23 cellular contexts compared by ENCODE assay signal in the genomic region with DNA sequence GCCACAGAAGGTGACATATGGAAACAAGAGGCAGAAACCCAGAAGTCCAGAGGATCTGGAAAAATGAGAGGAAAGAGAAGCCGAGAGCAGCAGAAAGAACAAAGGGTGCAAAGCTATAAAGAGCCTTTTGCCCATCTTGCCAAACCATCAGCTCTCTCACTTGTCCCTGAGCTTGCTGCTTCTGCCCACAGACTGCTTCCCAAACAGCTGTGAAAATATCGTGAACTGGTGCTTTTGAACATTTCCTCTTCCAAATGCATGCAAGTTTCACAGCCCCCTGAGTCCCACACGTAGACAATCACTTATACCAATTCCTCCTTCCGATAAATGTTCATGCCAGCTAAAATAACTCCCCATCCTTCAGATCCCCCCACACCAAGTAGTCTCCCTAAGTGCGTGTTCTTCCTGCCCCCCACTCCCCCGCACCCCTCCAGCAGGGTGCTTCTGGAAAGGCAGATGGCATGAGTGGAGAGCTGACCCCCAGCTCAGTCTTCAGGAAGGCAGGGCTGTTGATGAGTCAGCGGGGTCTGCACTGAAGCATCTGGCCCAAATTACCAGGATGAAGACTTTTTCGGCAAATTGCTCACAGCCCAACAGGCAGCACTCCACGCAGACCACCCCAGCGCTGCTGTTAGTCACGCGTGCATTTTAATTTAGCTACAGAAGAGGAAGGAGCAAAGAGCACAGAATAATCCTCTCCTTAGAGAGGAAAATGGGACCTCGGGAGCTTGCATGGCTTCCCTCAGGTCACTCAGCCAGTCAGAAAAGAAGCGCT.
DNase-seq lines count a peak whose midpoint lies in the region; FAIRE-seq and TF ChIP-seq lines count a peak whose summit lies in the region.
"Had no signal": no experiment of that assay in that cellular context is flagged by ENCODE, and none has a peak within 500 bp of the region (broad histone marks: within the 10 kb centered on the region; RNA-seq: fewer than 3 reads in every experiment).

No MANE protein-coding gene starts in this region.

- no peak overlapping the region for H3K4ac ChIP-seq in H1 (replicated peaks; ENCODE audit: insufficient read length, low read depth, low read length)

- peaks cover 19% of the 10 kb centered on the region for H3K27me3 Mint-ChIP-seq in neural progenitor cell (ENCODE audit: insufficient read depth, low read depth)
- H3K27me3 Mint-ChIP-seq in activated T-helper 1 cell treated with anti-CD3 and anti-CD28 coated beads, Interleukin-12 subunit alpha, Interleukin-12 subunit beta, Interleukin-2, Interleukin-4 antibody, amounts not matched to agents 30 ng/mL and 10 ng/mL and 1 ng/mL, durations not matched to agents 14 hours and 24 hours and 36 hours (ENCODE audit: insufficient read depth): peaks cover 21% of the 10 kb centered on the region
- H3K27me3 Mint-ChIP-seq in activated CD4-positive, alpha-beta memory T cell treated with anti-CD3 and anti-CD28 coated beads, Interleukin-2, amount 10 ng/mL, durations not matched to agents 7 days and 5 days: peaks cover 22% of the 10 kb centered on the region

- H3K27ac Mint-ChIP-seq in neural progenitor cell: peak overlapping the region; percentile 79
- no peak overlapping the region for H3K27ac Mint-ChIP-seq in activated T-helper 1 cell treated with anti-CD3 and anti-CD28 coated beads, Interleukin-12 subunit alpha, Interleukin-12 subunit beta, Interleukin-2, Interleukin-4 antibody, amounts not matched to agents 30 ng/mL and 10 ng/mL and 1 ng/mL, durations not matched to agents 14 hours and 24 hours and 36 hours
- H3K27ac Mint-ChIP-seq in activated CD4-positive, alpha-beta memory T cell treated with anti-CD3 and anti-CD28 coated beads, Interleukin-2, amount 10 ng/mL, durations not matched to agents 7 days and 5 days: no peak overlapping the region
- H3K27ac Mint-ChIP-seq: activated B cell treated with CpG ODN at 0.5 μM for 24 hours; activated CD8-positive, alpha-beta T cell treated with anti-CD3 and anti-CD28 coated beads, Interleukin-2, amount 10 ng/mL, durations not matched to agents 7 days and 5 days; activated naive CD4-positive, alpha-beta T cell treated with anti-CD3 and anti-CD28 coated beads, Interleukin-2, amount 50 U/mL, for 24 hours; activated T-cell treated with anti-CD3 and anti-CD28 coated beads, Interleukin-2, amount 50 U/mL, for 24 hours; effector memory CD8-positive, alpha-beta T cell; T-helper 2 cell treated with Interferon-gamma antibody and Interleukin-4, amounts not matched to agents 5 μg/mL and 100 μg/mL, for 36 hours had no signal

- H3K4me1 Mint-ChIP-seq in neural progenitor cell: peaks cover 49% of the 10 kb centered on the region
- H3K4me1 Mint-ChIP-seq in activated T-helper 1 cell treated with anti-CD3 and anti-CD28 coated beads, Interleukin-12 subunit alpha, Interleukin-12 subunit beta, Interleukin-2, Interleukin-4 antibody, amounts not matched to agents 30 ng/mL and 10 ng/mL and 1 ng/mL, durations not matched to agents 14 hours and 24 hours and 36 hours (ENCODE audit: low read depth): peaks cover 5% of the 10 kb centered on the region
- H3K4me1 Mint-ChIP-seq in activated CD4-positive, alpha-beta memory T cell treated with anti-CD3 and anti-CD28 coated beads, Interleukin-2, amount 10 ng/mL, durations not matched to agents 7 days and 5 days: peaks cover 18% of the 10 kb centered on the region

- H2AFZ ChIP-seq in H1 (ENCODE audit: low read length): no peak overlapping the region
- H2AFZ ChIP-seq in neural progenitor cell (replicated peaks): no peak overlapping the region
- no peak overlapping the region for H2AFZ ChIP-seq in osteoblast (ENCODE audit: low read length)

- peaks cover 0 to 11% (median 0%) of the 10 kb centered on the region in 4 experiments; a peak in 4 of 7 replicates for H3K27me3 ChIP-seq in H1 (replicated peaks in 1 of 4; ENCODE audit: control insufficient read depth in 3 of 4, extremely low read depth in 1 of 4, insufficient read depth in 3 of 4, low read length in 3 of 4)
- peaks cover 16% of the 10 kb centered on the region for H3K27me3 ChIP-seq in neural progenitor cell
- H3K27me3 ChIP-seq in osteoblast (ENCODE audit: insufficient read depth, low read length): no peaks in the 10 kb centered on the region
- H3K27me3 ChIP-seq: Peyer's patch had no signal

- no peak overlapping the region for H4K8ac ChIP-seq in H1 (ENCODE audit: extremely low read depth, insufficient read depth, low read length)

- DNase-seq in AG04449 (ENCODE audit: low read depth, low spot score) (no peak), LHCN-M2 (ENCODE audit: low read depth) (peak; percentile 51), H1 (ENCODE audit: low read depth in 1 of 2, low spot score in 2 of 2) (no peak), neural progenitor cell (ENCODE audit: low spot score) (no peak), osteoblast (ENCODE audit: insufficient read length, low spot score, missing footprints) (no peak), NCI-H1105 (lab: John Stamatoyannopoulos, UW) (no peak)
- no peak for DNase-seq in activated T-helper 1 cell treated with anti-CD3 and anti-CD28 coated beads, Interleukin-12 subunit alpha, Interleukin-12 subunit beta, Interleukin-2, Interleukin-4 antibody, amounts not matched to agents 30 ng/mL and 10 ng/mL and 1 ng/mL, durations not matched to agents 14 hours and 24 hours and 36 hours (ENCODE audit: low spot score)
- DNase-seq in activated CD4-positive, alpha-beta memory T cell treated with anti-CD3 and anti-CD28 coated beads, Interleukin-2, amount 10 ng/mL, durations not matched to agents 7 days and 5 days: no peak
- DNase-seq: activated B cell treated with CpG ODN at 0.5 μM for 24 hours; activated CD8-positive, alpha-beta T cell treated with anti-CD3 and anti-CD28 coated beads, Interleukin-2, amount 10 ng/mL, durations not matched to agents 7 days and 5 days; activated T-cell treated with anti-CD3 and anti-CD28 coated beads, Interleukin-2, amount 50 U/mL, for 24 hours; effector memory CD8-positive, alpha-beta T cell; esophagus squamous epithelium; H9; Kasumi-1; midbrain; NCI-H2107; Peyer's patch; psoas muscle had no signal

- peaks cover 26% of the 10 kb centered on the region for H3F3A ChIP-seq in neural progenitor cell (ENCODE audit: low read depth)

- H2BK20ac ChIP-seq in H1 (ENCODE audit: low read length): 0 out of 2 replicates have a peak overlapping the region, but pooled peaks have one; percentile 82

- H4K91ac ChIP-seq in H1 (replicated peaks; ENCODE audit: insufficient read length, low read length): no peak overlapping the region

- H3K23ac ChIP-seq in H1 (ENCODE audit: insufficient read length): no peak overlapping the region

- H3K27ac ChIP-seq in H1 (ENCODE audit: low read depth, low read length) (no peak overlapping the region), neural progenitor cell (no peak overlapping the region), osteoblast (ENCODE audit: low read depth, low read length) (no peak overlapping the region)
- H3K27ac ChIP-seq: A549, C4-2B, esophagus squamous epithelium, Peyer's patch, psoas muscle had no signal

- H3K18ac ChIP-seq in H1 (ENCODE audit: extremely low read depth, low read length): peak overlapping the region; percentile 24; the same call in 1 of the 2 replicates

- no peaks in the 10 kb centered on the region for H3K36me3 ChIP-seq in H1 (ENCODE audit: control insufficient read depth in 2 of 4, insufficient read depth in 4 of 4, low read length in 3 of 4)
- no peaks in the 10 kb centered on the region for H3K36me3 ChIP-seq in neural progenitor cell
- H3K36me3 ChIP-seq in osteoblast (ENCODE audit: insufficient read depth, low read length): no peaks in the 10 kb centered on the region
- H3K36me3 ChIP-seq: esophagus squamous epithelium, Peyer's patch had no signal

- no peak overlapping the region for H2BK15ac ChIP-seq in H1 (ENCODE audit: low read length)

- no peak for TF ChIP-seq EP300 in H1 (IDR thresholded peaks at IDR 0.05; ENCODE audit: borderline replicate concordance in 1 of 2, low read depth in 2 of 2, low read length in 2 of 2)

- no peak for FAIRE-seq in H1 (lab: Jason Lieb, UNC)
- FAIRE-seq: A549 had no signal

- no peak overlapping the region for H2BK120ac ChIP-seq in H1 (replicated peaks; ENCODE audit: low read depth, low read length)

- H3K79me2 ChIP-seq in H1 (ENCODE audit: control insufficient read depth in 1 of 2, insufficient read depth in 2 of 2, low read length in 2 of 2) (no peaks in the 10 kb centered on the region), neural progenitor cell (ENCODE audit: low read depth) (no peaks in the 10 kb centered on the region), osteoblast (ENCODE audit: insufficient read depth, low read length) (no peaks in the 10 kb centered on the region)

- peak overlapping the region; percentile 72; the same call in 1 of the 2 replicates for H2BK12ac ChIP-seq in H1 (ENCODE audit: low read depth, low read length)

- TF ChIP-seq RAD21 in H1 (IDR thresholded peaks at IDR 0.05 in 1 of 2, conservative IDR thresholded peaks at IDR 0.05 in 1 of 2; ENCODE audit: low read depth in 2 of 2, low read length in 2 of 2): no peak

- no peak for TF ChIP-seq CTCF in AG04449 (IDR thresholded peaks at IDR 0.05; ENCODE audit: insufficient read depth, low read length, missing control alignments)
- no peak for TF ChIP-seq CTCF in H1 (IDR thresholded peaks at IDR 0.05; ENCODE audit: control extremely low read depth in 1 of 3, insufficient read depth in 1 of 3, low read depth in 1 of 3, low read length in 3 of 3)
- TF ChIP-seq CTCF in neural progenitor cell (IDR thresholded peaks at IDR 0.05): no peak
- TF ChIP-seq CTCF in osteoblast (IDR thresholded peaks at IDR 0.05; ENCODE audit: extremely low read depth, low read depth, low read length): no peak

- H3K23me2 ChIP-seq in H1 (ENCODE audit: low read depth, low read length): peaks cover 6% of the 10 kb centered on the region; the same call in 1 of the 2 replicates

- no peaks in the 10 kb centered on the region for H3K36me3 Mint-ChIP-seq in neural progenitor cell
- no peaks in the 10 kb centered on the region for H3K36me3 Mint-ChIP-seq in activated T-helper 1 cell treated with anti-CD3 and anti-CD28 coated beads, Interleukin-12 subunit alpha, Interleukin-12 subunit beta, Interleukin-2, Interleukin-4 antibody, amounts not matched to agents 30 ng/mL and 10 ng/mL and 1 ng/mL, durations not matched to agents 14 hours and 24 hours and 36 hours (ENCODE audit: low read depth)
- no peaks in the 10 kb centered on the region for H3K36me3 Mint-ChIP-seq in activated CD4-positive, alpha-beta memory T cell treated with anti-CD3 and anti-CD28 coated beads, Interleukin-2, amount 10 ng/mL, durations not matched to agents 7 days and 5 days (ENCODE audit: low read depth)
- H3K36me3 Mint-ChIP-seq: activated naive CD4-positive, alpha-beta T cell treated with anti-CD3 and anti-CD28 coated beads, Interleukin-2, amount 50 U/mL, for 24 hours had no signal

- no peaks in the 10 kb centered on the region for H3K79me1 ChIP-seq in H1 (ENCODE audit: low read depth, low read length)

- H4K20me1 ChIP-seq in H1 (replicated peaks in 1 of 2; ENCODE audit: control insufficient read depth in 1 of 2, insufficient read depth in 2 of 2, low read length in 2 of 2) (no peaks in the 10 kb centered on the region), neural progenitor cell (ENCODE audit: low read depth) (no peaks in the 10 kb centered on the region), osteoblast (ENCODE audit: insufficient read depth, low read length) (no peaks in the 10 kb centered on the region)

- 78% methylated on average over 13 of the region's 14 CpGs; no CpG with 5 or more reads in 1 of the 2 experiments for WGBS in H1 (ENCODE audit: extremely low coverage in 1 of 2, insufficient coverage in 1 of 2, insufficient read length in 1 of 2, insufficient replicate concordance in 2 of 2, low coverage in 1 of 2, low lambda C conversion rate in 2 of 2, missing lambda C conversion rate in 1 of 2), 2 experiments

- H3K4me3 ChIP-seq in AG04449 (ENCODE audit: low read depth, low read length) (peak overlapping the region; percentile 6; the same call in 1 of the 2 replicates), H1 (ENCODE audit: extremely low read depth in 1 of 4, insufficient read depth in 2 of 4, low read depth in 3 of 4, low read length in 4 of 4) (no peak overlapping the region), neural progenitor cell (no peak overlapping the region), osteoblast (ENCODE audit: insufficient read depth, low read length) (no peak overlapping the region)
- H3K4me3 ChIP-seq: A549, esophagus squamous epithelium, Peyer's patch, psoas muscle had no signal

- no peak for TF ChIP-seq POLR2A in H1 (IDR thresholded peaks at IDR 0.05; ENCODE audit: control extremely low read depth in 1 of 2, low read depth in 2 of 2, low read length in 2 of 2)

- no peaks in the 10 kb centered on the region for H3K9me3 Mint-ChIP-seq in neural progenitor cell
- H3K9me3 Mint-ChIP-seq in activated T-helper 1 cell treated with anti-CD3 and anti-CD28 coated beads, Interleukin-12 subunit alpha, Interleukin-12 subunit beta, Interleukin-2, Interleukin-4 antibody, amounts not matched to agents 30 ng/mL and 10 ng/mL and 1 ng/mL, durations not matched to agents 14 hours and 24 hours and 36 hours: no peaks in the 10 kb centered on the region
- H3K9me3 Mint-ChIP-seq in activated CD4-positive, alpha-beta memory T cell treated with anti-CD3 and anti-CD28 coated beads, Interleukin-2, amount 10 ng/mL, durations not matched to agents 7 days and 5 days: no peaks in the 10 kb centered on the region
- H3K9me3 Mint-ChIP-seq: activated B cell treated with CpG ODN at 0.5 μM for 24 hours; activated naive CD4-positive, alpha-beta T cell treated with anti-CD3 and anti-CD28 coated beads, Interleukin-2, amount 50 U/mL, for 24 hours; activated T-cell treated with anti-CD3 and anti-CD28 coated beads, Interleukin-2, amount 50 U/mL, for 24 hours; effector memory CD8-positive, alpha-beta T cell; H9; T-helper 2 cell treated with Interferon-gamma antibody and Interleukin-4, amounts not matched to agents 5 μg/mL and 100 μg/mL, for 36 hours had no signal

- H3K4me1 ChIP-seq in H1 (replicated peaks in 1 of 4; ENCODE audit: control insufficient read depth in 3 of 4, insufficient read depth in 4 of 4, low read length in 3 of 4) (peaks cover 6 to 27% (median 20%) of the 10 kb centered on the region in 4 experiments), neural progenitor cell (peaks cover 29% of the 10 kb centered on the region), osteoblast (ENCODE audit: insufficient read depth, low read length) (peaks cover 5% of the 10 kb centered on the region)
- H3K4me1 ChIP-seq: A549, psoas muscle had no signal

- CTCF ChIA-PET in AG04449 (lab: Yijun Ruan, JAX): interaction anchor here (0.8 to 7.5 kb wide), 16 partner anchors 7 to 561 kb away, joined by 3 to 146 read pairs (median 6); no protein-coding TSS in a partner anchor
- CTCF ChIA-PET in H1 (lab: Charles Lee; ENCODE audit: partially characterized antibody): interaction anchor here (0.6 to 8.5 kb wide), 28 partner anchors 10 to 548 kb away, joined by 3 to 112 read pairs (median 4); a partner anchor contains a TSS
- CTCF ChIA-PET in activated CD4-positive, alpha-beta memory T cell treated with anti-CD3 and anti-CD28 coated beads, Interleukin-2, amount 10 ng/mL, durations not matched to agents 7 days and 5 days (lab: Charles Lee): interaction anchor here (0.7 to 6.3 kb wide), 6 partner anchors 10 to 541 kb away, joined by 3 to 58 read pairs (median 13); no protein-coding TSS in a partner anchor

- POLR2A ChIA-PET in AG04449 (lab: Yijun Ruan, JAX): interaction anchor here (0.7 to 1.3 kb wide), 3 partner anchors 9 to 322 kb away, joined by 3 read pairs; no protein-coding TSS in a partner anchor
- POLR2A ChIA-PET in H1 (lab: Charles Lee; ENCODE audit: partially characterized antibody): no interaction called here
- POLR2A ChIA-PET in activated CD4-positive, alpha-beta memory T cell treated with anti-CD3 and anti-CD28 coated beads, Interleukin-2, amount 10 ng/mL, durations not matched to agents 7 days and 5 days (lab: Charles Lee): no interaction called here

- no peak overlapping the region for H3K9ac ChIP-seq in H1 (replicated peaks in 1 of 4; ENCODE audit: extremely low read depth in 1 of 4, low read depth in 3 of 4, low read length in 3 of 4)
- H3K9ac ChIP-seq in neural progenitor cell: no peak overlapping the region

- no peak overlapping the region for H3K14ac ChIP-seq in H1 (ENCODE audit: insufficient read length)

- peak overlapping the region; percentile 55; the same call in 1 of the 2 replicates for H2BK5ac ChIP-seq in H1 (ENCODE audit: low read depth, low read length)

- H2AK5ac ChIP-seq in H1 (ENCODE audit: low read depth, low read length): no peak overlapping the region

- no peak overlapping the region for H3K4me2 ChIP-seq in H1 (ENCODE audit: insufficient read depth in 1 of 2, low read depth in 2 of 2, low read length in 2 of 2)
- no peak overlapping the region for H3K4me2 ChIP-seq in neural progenitor cell
- no peak overlapping the region for H3K4me2 ChIP-seq in osteoblast (ENCODE audit: insufficient read depth, low read length)
- H3K4me2 ChIP-seq: A549 had no signal

- peak overlapping the region; percentile 31 for H3K4me3 Mint-ChIP-seq in neural progenitor cell
- no peak overlapping the region for H3K4me3 Mint-ChIP-seq in activated T-helper 1 cell treated with anti-CD3 and anti-CD28 coated beads, Interleukin-12 subunit alpha, Interleukin-12 subunit beta, Interleukin-2, Interleukin-4 antibody, amounts not matched to agents 30 ng/mL and 10 ng/mL and 1 ng/mL, durations not matched to agents 14 hours and 24 hours and 36 hours
- H3K4me3 Mint-ChIP-seq in activated CD4-positive, alpha-beta memory T cell treated with anti-CD3 and anti-CD28 coated beads, Interleukin-2, amount 10 ng/mL, durations not matched to agents 7 days and 5 days: no peak overlapping the region
- H3K4me3 Mint-ChIP-seq: activated B cell treated with CpG ODN at 0.5 μM for 24 hours; activated CD8-positive, alpha-beta T cell treated with anti-CD3 and anti-CD28 coated beads, Interleukin-2, amount 10 ng/mL, durations not matched to agents 7 days and 5 days; activated naive CD4-positive, alpha-beta T cell treated with anti-CD3 and anti-CD28 coated beads, Interleukin-2, amount 50 U/mL, for 24 hours; activated T-cell treated with anti-CD3 and anti-CD28 coated beads, Interleukin-2, amount 50 U/mL, for 24 hours; effector memory CD8-positive, alpha-beta T cell; H9; T-helper 2 cell treated with Interferon-gamma antibody and Interleukin-4, amounts not matched to agents 5 μg/mL and 100 μg/mL, for 36 hours had no signal

- H3K56ac ChIP-seq in H1 (replicated peaks; ENCODE audit: insufficient read length, low read depth, low read length): no peak overlapping the region

- intact Hi-C loops in activated T-helper 1 cell treated with anti-CD3 and anti-CD28 coated beads, Interleukin-12 subunit alpha, Interleukin-12 subunit beta, Interleukin-2, Interleukin-4 antibody, amounts not matched to agents 30 ng/mL and 10 ng/mL and 1 ng/mL, durations not matched to agents 14 hours and 24 hours and 36 hours (cut with micrococcal nuclease): no loop called here

- H3K9me3 ChIP-seq in H1 (ENCODE audit: insufficient read depth in 2 of 2, low read depth in 1 of 2, low read length in 1 of 2) (no peaks in the 10 kb centered on the region), neural progenitor cell (ENCODE audit: low read depth) (no peaks in the 10 kb centered on the region), osteoblast (ENCODE audit: low read depth, low read length) (no peaks in the 10 kb centered on the region)
- H3K9me3 ChIP-seq: esophagus squamous epithelium, Peyer's patch, psoas muscle had no signal

- no peak overlapping the region for H4K5ac ChIP-seq in H1 (ENCODE audit: insufficient read length, low read depth, low read length)
